Comparison of ENCODE assay signal across 8 cellular contexts in the genomic region with DNA sequence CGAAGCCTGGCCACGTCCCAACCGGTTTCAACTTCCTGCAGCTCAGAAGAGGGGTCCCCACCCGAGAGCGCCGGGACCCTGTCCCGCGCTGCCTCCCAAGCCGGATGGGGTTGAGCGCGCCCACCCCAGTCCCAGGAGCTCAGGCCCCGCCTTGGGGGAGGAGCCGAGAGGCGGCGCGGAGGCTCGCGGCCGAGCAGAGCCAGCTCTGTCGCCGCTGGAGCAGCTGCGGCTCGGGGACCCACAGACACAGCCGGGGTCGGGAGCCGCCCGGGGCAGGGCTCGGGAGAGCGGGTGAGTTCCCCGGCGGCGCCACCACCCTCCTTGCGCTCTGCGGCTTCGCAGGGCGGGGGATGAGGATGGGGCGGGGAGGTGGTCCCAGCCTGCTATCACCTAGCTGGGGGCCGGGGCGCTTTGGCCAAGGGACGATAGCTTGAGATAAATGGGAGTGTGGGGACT. TPM values are rescaled to one million over a fixed set of nuclear protein-coding genes. Genes with fewer than 3 reads are reported as not detected.
DNase-seq lines count a peak whose midpoint lies in the region; ATAC-seq and TF ChIP-seq lines count a peak whose summit lies in the region.

A gene (plus strand): TSS at position 196 of the 456 bp plus-strand sequence. CDS start 30,229 bp downstream, outside the sequence.

- H3K23ac ChIP-seq in trophoblast cell (ENCODE audit: low read length), result no peak within 1 kb of the TSS

- H2BK120ac ChIP-seq in trophoblast cell (ENCODE audit: insufficient read depth, low read length, poor library complexity), result no peak within 1 kb of the TSS

- no TSS peak for BruUV-seq in Panc1 (replicated peaks; lab: Mats Ljungman, UMichigan)

- no CpG with 5 or more reads among the region's 40 CpGs for WGBS in trophoblast cell (ENCODE audit: extremely low coverage, insufficient coverage, insufficient read length)
- 2 to 4% methylated on average over 10 to 31 of the region's 40 CpGs for WGBS in thyroid gland, 2 donors

- no peaks in the 10 kb centered on the region for H3K36me3 ChIP-seq in Panc1 (ENCODE audit: control insufficient read depth, insufficient read depth, low read length)
- no peaks in the 10 kb centered on the region for H3K36me3 ChIP-seq in trophoblast cell (ENCODE audit: control insufficient read depth in 1 of 2, insufficient read depth in 2 of 2, low read length in 2 of 2)
- H3K36me3 ChIP-seq in thyroid gland, result no peaks in the 10 kb centered on the region

- H3K27me3 ChIP-seq in Panc1 (ENCODE audit: control insufficient read depth, insufficient read depth, low read length) (peaks cover 5% of the 10 kb centered on the region), trophoblast cell (ENCODE audit: insufficient read depth, low read length) (peaks cover 23% of the 10 kb centered on the region), thyroid gland (peaks cover 10% of the 10 kb centered on the region)

- no peak within 1 kb of the TSS for H3K14ac ChIP-seq in trophoblast cell (ENCODE audit: low read length)

- in situ Hi-C loops in Panc1 (cut with HindIII; ENCODE audit: low pct_unique_long_range_greater_than_20kb, low sequenced_read_pairs), result no loop called here

- intact Hi-C loops in Panc1 (cut with micrococcal nuclease; ENCODE audit: unreplicated experiment), result no loop called here
- intact Hi-C loops in Right ventricle myocardium inferior (cut with DNase I), result loop anchor here (5.0 kb wide), 1 partner anchor 87 kb away; no protein-coding TSS in a partner anchor
- intact Hi-C loops in thyroid gland (cut with DNase I), result no loop called here

- POLR2A ChIA-PET in Panc1 (lab: Charles Lee), result no interaction called here

- no peaks in the 10 kb centered on the region for H3K4me1 ChIP-seq in Panc1 (ENCODE audit: control insufficient read depth, insufficient read depth, low read length)
- H3K4me1 ChIP-seq in trophoblast cell (ENCODE audit: control insufficient read depth in 1 of 2, insufficient read depth in 2 of 2, low read length in 2 of 2), result peaks cover 7 to 13% of the 10 kb centered on the region in 2 experiments
- peaks cover 9 to 17% of the 10 kb centered on the region in 2 donors for H3K4me1 ChIP-seq in thyroid gland

- no peak within 1 kb of the TSS for H3K4ac ChIP-seq in trophoblast cell (ENCODE audit: low read depth, low read length)

- H3K27ac ChIP-seq in Panc1 (ENCODE audit: low read length), result no peak within 1 kb of the TSS
- H3K27ac ChIP-seq in trophoblast cell (ENCODE audit: low read depth, low read length), result no peak within 1 kb of the TSS
- peak within 1 kb of the TSS in 2 of 3 donors; percentile 50 to 77 for H3K27ac ChIP-seq in thyroid gland

- H4K12ac ChIP-seq in trophoblast cell (ENCODE audit: low read depth, low read length), result no peak within 1 kb of the TSS

- TF ChIP-seq CTCF in Panc1 (IDR thresholded peaks at IDR 0.05), result no peak
- no peak for TF ChIP-seq CTCF in thyroid gland (IDR thresholded peaks at IDR 0.05)

- H4K91ac ChIP-seq in trophoblast cell (ENCODE audit: low read depth, low read length), result no peak within 1 kb of the TSS

- no peaks in the 10 kb centered on the region for H3K79me1 ChIP-seq in trophoblast cell (ENCODE audit: low read length)

- H3K9ac ChIP-seq in trophoblast cell (ENCODE audit: low read length), result no peak within 1 kb of the TSS

- ATAC-seq in GM18867 (IDR thresholded peaks at IDR 0.05; ENCODE audit: unreplicated experiment) (peak; percentile 62), HG02973 (IDR thresholded peaks at IDR 0.05; ENCODE audit: unreplicated experiment) (peak; percentile 43), Panc1 (peak; percentile 90), Right ventricle myocardium inferior (peak; percentile 72), GM18870 (IDR thresholded peaks at IDR 0.05; ENCODE audit: unreplicated experiment) (no peak)

- no peak within 1 kb of the TSS for H2AK5ac ChIP-seq in trophoblast cell (ENCODE audit: low read length)

- no peak for DNase-seq in Panc1 (ENCODE audit: low read depth, low spot score)
- DNase-seq in activated effector memory CD4-positive, alpha-beta T cell treated with anti-CD3 and anti-CD28 coated beads, Interleukin-2, amount 50 U/mL, for 16 hours, result peak; percentile 92
- DNase-seq in Right ventricle myocardium inferior (ENCODE audit: missing footprints), result peak; percentile 75
- peak in 1 of 2 donors; percentile 9 for DNase-seq in trophoblast cell
- peak; percentile 33 to 43 for DNase-seq in thyroid gland

- H4K8ac ChIP-seq in trophoblast cell (ENCODE audit: low read depth, low read length), result peak within 1 kb of the TSS; percentile 26

- H3K79me2 ChIP-seq in trophoblast cell (ENCODE audit: control insufficient read depth, insufficient read depth, low read length, poor library complexity), result no peaks in the 10 kb centered on the region

- CTCF ChIA-PET in Panc1 (lab: Charles Lee), result no interaction called here

- no peak within 1 kb of the TSS for H2BK5ac ChIP-seq in trophoblast cell (ENCODE audit: low read depth, low read length, poor library complexity)

- H3K4me3 ChIP-seq in Panc1 (ENCODE audit: low read depth in 2 of 2, low read length in 2 of 2) (peak within 1 kb of the TSS; percentile 41 to 50), trophoblast cell (ENCODE audit: low read depth, low read length) (peak within 1 kb of the TSS; percentile 70), thyroid gland (replicated peaks in 1 of 3) (peak within 1 kb of the TSS in 2 of 3 donors; percentile 30 to 37)

- peak within 1 kb of the TSS; percentile 1 for H2AFZ ChIP-seq in trophoblast cell (ENCODE audit: insufficient read depth, low read length, poor library complexity)

- peak within 1 kb of the TSS; percentile 91 for H3K4me2 ChIP-seq in trophoblast cell (ENCODE audit: low read length)

- no peak within 1 kb of the TSS for H2BK12ac ChIP-seq in trophoblast cell (ENCODE audit: low read length)

- H3K9me3 ChIP-seq in Panc1 (ENCODE audit: control insufficient read depth, insufficient read depth, low read depth, low read length) (no peaks in the 10 kb centered on the region), trophoblast cell (ENCODE audit: insufficient read depth, low read depth, low read length) (peaks cover 3% of the 10 kb centered on the region), thyroid gland (no peaks in the 10 kb centered on the region)

- no peak within 1 kb of the TSS for H3K18ac ChIP-seq in trophoblast cell (ENCODE audit: low read length)

- peak in 1 of 2 donors; percentile 41 for TF ChIP-seq POLR2A in thyroid gland (IDR thresholded peaks at IDR 0.05)

RNA-seq across cellular contexts. Expression of the gene that starts here (rescaled TPM):
- 0.92 TPM for total RNA-seq in Panc1 (2021; ENCODE audit: unreplicated experiment)
- 0.28 TPM for polyA plus RNA-seq in Panc1 (2012; ENCODE audit: insufficient read length)
- 9.0 TPM for total RNA-seq in Right ventricle myocardium inferior
- polyA plus RNA-seq in trophoblast cell (2013), result 0.03 and 0.04 TPM in 2 replicates
- 10 to 100 TPM in 2 of 4 donors, 1 to 10 TPM in 2; 6.3 to 14.4 (median 9.0) TPM for total RNA-seq in thyroid gland

Comparison
In these comparisons a context has a peak if more than half of its experiments do, and no peak if none do; other contexts are left out.
1. Peak in ATAC-seq and H3K4me3 ChIP-seq in Panc1; RNA of the gene not detected or under 1 TPM.
2. H3K27ac ChIP-seq: peak in thyroid gland (2 of 3); none in Panc1 (single experiment) and trophoblast cell (single experiment).
3. Peak in every context shown above with its lines, with median percentiles within 50 percentile points of each other: H3K4me3 ChIP-seq.